ENCODE assay signal across 20 cellular contexts in the genomic region with DNA sequence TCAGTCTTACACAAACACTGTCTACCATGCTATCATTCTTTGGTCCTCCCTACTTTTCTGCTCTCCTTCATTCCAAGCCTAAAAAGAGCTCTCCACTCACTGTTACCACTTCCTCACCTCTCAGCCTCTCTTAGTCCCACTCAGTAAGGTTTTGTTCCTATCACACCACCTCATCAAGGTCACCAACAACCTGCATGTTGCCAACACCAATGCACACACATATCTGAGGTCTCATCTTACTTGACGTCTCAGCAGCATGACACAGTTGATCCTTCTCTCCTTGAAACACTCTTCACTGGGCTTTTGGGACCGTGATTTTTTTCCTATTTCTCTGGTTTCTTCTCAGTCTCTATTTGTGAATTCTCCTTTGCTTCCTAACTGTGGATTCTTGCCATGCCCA. TPM values are rescaled to one million over a fixed set of nuclear protein-coding genes. Genes with fewer than 3 reads are reported as not detected.
A peak's percentile ranks its signal among the peaks of the same experiment; 100 is the strongest.
DNase-seq lines count a peak whose midpoint lies in the region; ATAC-seq and TF ChIP-seq lines count a peak whose summit lies in the region.
"Had no signal": no experiment of that assay in that cellular context is flagged by ENCODE, and none has a peak within 500 bp of the region (broad histone marks: within the 10 kb centered on the region; RNA-seq: fewer than 3 reads in every experiment).

No MANE protein-coding gene starts in this region.

- H3K27ac ChIP-seq in uterus = no peak overlapping the region
- H3K27ac ChIP-seq: foreskin keratinocyte, Peyer's patch, SK-N-MC had no signal

- H3K9me3 ChIP-seq in T-helper 17 cell (ENCODE audit: control insufficient read depth, low read length, poor library complexity, severe bottlenecking) (no peaks in the 10 kb centered on the region), uterus (no peaks in the 10 kb centered on the region)
- H3K9me3 ChIP-seq: body of pancreas, Peyer's patch had no signal

- TF ChIP-seq CTCF in uterus (IDR thresholded peaks at IDR 0.05) (no peak), GM20000 (IDR thresholded peaks at IDR 0.05; ENCODE audit: extremely low read depth, missing control alignments) (no peak)

- TF ChIP-seq POLR2A in uterus (IDR thresholded peaks at IDR 0.05) = no peak

- H3K4me1 ChIP-seq in uterus = no peaks in the 10 kb centered on the region
- H3K4me1 ChIP-seq: Peyer's patch had no signal

- no peak for DNase-seq in stimulated activated naive CD8-positive, alpha-beta T cell treated with anti-CD3 and anti-CD28 coated beads, Interleukin-15, Interleukin-2, amounts not matched to agents 100 U/mL and 50 U/mL, for 24 hours
- DNase-seq in T-helper 17 cell = no peak
- no peak for DNase-seq in memory B cell (ENCODE audit: low spot score in 2 of 2)
- DNase-seq in KG1 (lab: John Stamatoyannopoulos, UW) = no peak
- no peak for DNase-seq in uterus
- no peak for DNase-seq in GM20000 (ENCODE audit: low spot score)
- no peak for DNase-seq in NCI-H2196 (lab: John Stamatoyannopoulos, UW; ENCODE audit: unreplicated experiment)
- DNase-seq: activated CD4-positive, alpha-beta T cell treated with anti-CD3 and anti-CD28 coated beads for 1 hour; activated naive CD4-positive, alpha-beta T cell treated with anti-CD3 and anti-CD28 coated beads, Interleukin-2, amount 50 U/mL, for 16 hours; body of pancreas; cortex of kidney; foreskin keratinocyte; GDM1; HCEC 1CT; NCI-H1105 treated with DMSO at 0.1 percent for 48 hours; Peyer's patch; stimulated activated CD4-positive, alpha-beta T cell treated with anti-CD3 and anti-CD28 coated beads, Interleukin-12 subunit alpha, Interleukin-12 subunit beta, amount 100 ng/mL, for 4 hours; T-helper 9 cell had no signal

- ATAC-seq in stimulated activated naive CD8-positive, alpha-beta T cell treated with anti-CD3 and anti-CD28 coated beads, Interleukin-15, Interleukin-2, amounts not matched to agents 100 U/mL and 50 U/mL, for 24 hours = no peak
- ATAC-seq in T-helper 17 cell (no peak), memory B cell (ENCODE audit: low read depth) (no peak)
- ATAC-seq: foreskin keratinocyte had no signal

- no peak overlapping the region for H3K4me3 Mint-ChIP-seq in stimulated activated naive CD8-positive, alpha-beta T cell treated with anti-CD3 and anti-CD28 coated beads, Interleukin-15, Interleukin-2, amounts not matched to agents 100 ng/mL and 50 ng/mL, for 24 hours
- H3K4me3 Mint-ChIP-seq in T-helper 17 cell (peak overlapping the region; percentile 56), memory B cell (no peak overlapping the region)

- no peak overlapping the region for H3K4me3 ChIP-seq in uterus
- H3K4me3 ChIP-seq: body of pancreas, Peyer's patch, SK-N-MC had no signal

- intact Hi-C loops in uterus (cut with DNase I; ENCODE audit: low total_unique reads) = no loop called here

- H3K4me1 Mint-ChIP-seq in stimulated activated naive CD8-positive, alpha-beta T cell treated with anti-CD3 and anti-CD28 coated beads, Interleukin-15, Interleukin-2, amounts not matched to agents 100 ng/mL and 50 ng/mL, for 24 hours (ENCODE audit: low read depth) = peaks cover 43% of the 10 kb centered on the region
- H3K4me1 Mint-ChIP-seq in T-helper 17 cell (peaks cover 26% of the 10 kb centered on the region), memory B cell (peaks cover 32% of the 10 kb centered on the region)

- H3K27ac Mint-ChIP-seq in stimulated activated naive CD8-positive, alpha-beta T cell treated with anti-CD3 and anti-CD28 coated beads, Interleukin-15, Interleukin-2, amounts not matched to agents 100 ng/mL and 50 ng/mL, for 24 hours = peak overlapping the region; percentile 2
- H3K27ac Mint-ChIP-seq in T-helper 17 cell (peak overlapping the region; percentile 92), memory B cell (peak overlapping the region; percentile 5)

- H3K9me3 Mint-ChIP-seq in stimulated activated naive CD8-positive, alpha-beta T cell treated with anti-CD3 and anti-CD28 coated beads, Interleukin-15, Interleukin-2, amounts not matched to agents 100 ng/mL and 50 ng/mL, for 24 hours = no peaks in the 10 kb centered on the region
- no peaks in the 10 kb centered on the region for H3K9me3 Mint-ChIP-seq in memory B cell

- peaks cover 9% of the 10 kb centered on the region for H3K36me3 Mint-ChIP-seq in stimulated activated naive CD8-positive, alpha-beta T cell treated with anti-CD3 and anti-CD28 coated beads, Interleukin-15, Interleukin-2, amounts not matched to agents 100 ng/mL and 50 ng/mL, for 24 hours (ENCODE audit: low read depth)
- H3K36me3 Mint-ChIP-seq in T-helper 17 cell (ENCODE audit: low read depth) (peaks cover 9% of the 10 kb centered on the region), memory B cell (peaks cover 17% of the 10 kb centered on the region)

- no peaks in the 10 kb centered on the region for H3K36me3 ChIP-seq in uterus

- H3K27me3 ChIP-seq in uterus = no peaks in the 10 kb centered on the region
- H3K27me3 ChIP-seq: body of pancreas, foreskin keratinocyte, Peyer's patch had no signal

- no peaks in the 10 kb centered on the region for H3K27me3 Mint-ChIP-seq in stimulated activated naive CD8-positive, alpha-beta T cell treated with anti-CD3 and anti-CD28 coated beads, Interleukin-15, Interleukin-2, amounts not matched to agents 100 ng/mL and 50 ng/mL, for 24 hours
- H3K27me3 Mint-ChIP-seq in T-helper 17 cell = no peaks in the 10 kb centered on the region
- H3K27me3 Mint-ChIP-seq in memory B cell = no peaks in the 10 kb centered on the region

RNA-seq across cellular contexts. Expression of a gene that starts 8.1 kb away (rescaled TPM):
- total RNA-seq in T-helper 17 cell (10 to 100 TPM; 37.6 to 38.3 TPM), uterus (100 to 1,000 TPM in 1 of 4 donors, 10 to 100 TPM in 3; 21.8 to 205 (median 42.2) TPM)

Comparison
In these comparisons a context has a peak if more than half of its experiments do, and no peak if none do; other contexts are left out.
1. H3K27ac Mint-ChIP-seq: peak in every context shown above with its lines; median percentile 92 in T-helper 17 cell; 5 in memory B cell; 2 in stimulated activated naive CD8-positive, alpha-beta T cell treated with anti-CD3 and anti-CD28 coated beads, Interleukin-15, Interleukin-2, amounts not matched to agents 100 ng/mL and 50 ng/mL, for 24 hours.